ENCODE assay signal across 11 cellular contexts in genomic region chr20:10636326-10636818, GRCh38. TPM values are rescaled to one million over a fixed set of nuclear protein-coding genes. Genes with fewer than 3 reads are reported as not detected.
DNase-seq lines count a peak whose midpoint lies in the region; ATAC-seq, FAIRE-seq and TF ChIP-seq lines count a peak whose summit lies in the region.
"Had no signal": no experiment of that assay in that cellular context is flagged by ENCODE, and none has a peak within 500 bp of the region (broad histone marks: within the 10 kb centered on the region; RNA-seq: fewer than 3 reads in every experiment).

No MANE protein-coding gene starts in this region.

- TF ChIP-seq CTCF in RWPE1 (conservative IDR thresholded peaks at IDR 0.05; ENCODE audit: low read depth) (no peak), epithelial cell of esophagus (IDR thresholded peaks at IDR 0.05; ENCODE audit: insufficient read depth, low read depth, low read length, missing control alignments) (peak; percentile 9), tibial artery (IDR thresholded peaks at IDR 0.05) (no peak)

- H3K9ac ChIP-seq in mesenchymal stem cell (ENCODE audit: low read length), result no peak overlapping the region

- no peak overlapping the region for H2BK5ac ChIP-seq in mesenchymal stem cell (ENCODE audit: low read depth, low read length, poor library complexity, severe bottlenecking)

- H3K4me1 ChIP-seq in mesenchymal stem cell (ENCODE audit: control insufficient read depth, insufficient read depth, low read depth, low read length) (peaks cover 21% of the 10 kb centered on the region), tibial artery (peaks cover 4 to 97% (median 60%) of the 10 kb centered on the region in 4 donors)

- DNase-seq in RWPE1 (ENCODE audit: low spot score), result no peak
- peak; percentile 54 for DNase-seq in epithelial cell of esophagus (ENCODE audit: low read depth)
- peak; percentile 43 for DNase-seq in mesenchymal stem cell
- DNase-seq in tibial artery, result no peak
- no peak for DNase-seq in GM19239 (ENCODE audit: insufficient read length, low spot score)
- DNase-seq in NCI-H2029 (lab: John Stamatoyannopoulos, UW), result no peak
- DNase-seq: activated CD4-positive, alpha-beta memory T cell treated with anti-CD3 and anti-CD28 coated beads for 36 hours; DND-41; NCI-H2171 treated with DMSO at 0.1 percent for 48 hours had no signal

- CTCF ChIA-PET in RWPE1 (lab: Yijun Ruan, JAX), result interaction anchor here (0.6 to 0.9 kb wide), 5 partner anchors 40 to 457 kb away, joined by 3 to 5 read pairs (median 3); no protein-coding TSS in a partner anchor

- no peak overlapping the region for H4K8ac ChIP-seq in mesenchymal stem cell (ENCODE audit: low read length)

- H3K79me1 ChIP-seq in mesenchymal stem cell (replicated peaks; ENCODE audit: low read length, poor library complexity, severe bottlenecking), result peaks cover 12% of the 10 kb centered on the region

- H3K4me2 ChIP-seq in mesenchymal stem cell (ENCODE audit: low read length, poor library complexity, severe bottlenecking), result no peak overlapping the region

- H3K14ac ChIP-seq in mesenchymal stem cell (ENCODE audit: low read length in 2 of 2), result no peak overlapping the region

- H3K23ac ChIP-seq in mesenchymal stem cell (ENCODE audit: low read length in 2 of 2), result no peak overlapping the region

- POLR2A ChIA-PET in RWPE1 (lab: Yijun Ruan, JAX; ENCODE audit: low non-redundant PET), result no interaction called here

- H3K9me3 ChIP-seq in mesenchymal stem cell (ENCODE audit: control insufficient read depth, low read length) (no peaks in the 10 kb centered on the region), tibial artery (no peaks in the 10 kb centered on the region)

- H2AK5ac ChIP-seq in mesenchymal stem cell (ENCODE audit: low read length, severe bottlenecking), result no peak overlapping the region

- intact Hi-C loops in tibial artery (cut with DNase I; ENCODE audit: low total_unique reads), result loop anchor here (5.0 kb wide), 1 partner anchor 39 kb away; no protein-coding TSS in a partner anchor

- H3K18ac ChIP-seq in mesenchymal stem cell (ENCODE audit: low read depth in 1 of 2, low read length in 2 of 2), result peak overlapping the region in 1 of 2 experiments; percentile 54

- WGBS in mesenchymal stem cell, result 95% methylated on average over 5 of the region's 5 CpGs

- H3K4me3 ChIP-seq in epithelial cell of esophagus (ENCODE audit: low read length), result no peak overlapping the region
- H3K4me3 ChIP-seq in mesenchymal stem cell (ENCODE audit: insufficient read depth in 1 of 2, low read depth in 1 of 2, low read length in 2 of 2), result peak overlapping the region in 1 of 2 experiments; percentile 6
- no peak overlapping the region for H3K4me3 ChIP-seq in tibial artery

- H3K27ac ChIP-seq in RWPE1 (peak overlapping the region; percentile 92), mesenchymal stem cell (ENCODE audit: low read length, poor library complexity, severe bottlenecking) (no peak overlapping the region), tibial artery (peak overlapping the region; percentile 99)

- FAIRE-seq in GM19239 (lab: Jason Lieb, UNC), result no peak

- H3K27me3 ChIP-seq in mesenchymal stem cell (ENCODE audit: control insufficient read depth in 1 of 2, insufficient read depth in 1 of 2, low read length in 2 of 2) (no peaks in the 10 kb centered on the region), tibial artery (no peaks in the 10 kb centered on the region)

- no peak overlapping the region for H2BK15ac ChIP-seq in mesenchymal stem cell (ENCODE audit: low read depth, poor library complexity, severe bottlenecking)

- H3K4ac ChIP-seq in mesenchymal stem cell (ENCODE audit: low read depth in 1 of 2, low read length in 2 of 2), result no peak overlapping the region

- no peak overlapping the region for H4K91ac ChIP-seq in mesenchymal stem cell (ENCODE audit: low read length)

- H3K36me3 ChIP-seq in mesenchymal stem cell (ENCODE audit: control insufficient read depth in 1 of 2, insufficient read depth in 2 of 2, low read depth in 1 of 2, low read length in 2 of 2) (peaks cover 27 to 32% of the 10 kb centered on the region in 2 experiments), tibial artery (peaks cover 21 to 33% (median 22%) of the 10 kb centered on the region in 3 donors)

- H2BK120ac ChIP-seq in mesenchymal stem cell (ENCODE audit: low read depth, low read length), result no peak overlapping the region

- no peak overlapping the region for H2AFZ ChIP-seq in mesenchymal stem cell (ENCODE audit: low read depth, low read length)

- H2BK12ac ChIP-seq in mesenchymal stem cell (ENCODE audit: low read length in 2 of 2), result peak overlapping the region in 1 of 2 experiments; percentile 3

- ATAC-seq in HG03045 (IDR thresholded peaks at IDR 0.05; ENCODE audit: unreplicated experiment) (no peak), HG02840 (IDR thresholded peaks at IDR 0.05; ENCODE audit: low FRiP score, unreplicated experiment) (no peak)

RNA-seq across cellular contexts. Expression of gene JAG1, which starts 37.4 kb away (rescaled TPM):
- 13.2 TPM for polyA plus RNA-seq in mesenchymal stem cell (2013, experiment 1 of 2)
- 12.6 TPM for polyA plus RNA-seq in mesenchymal stem cell (2013, experiment 2 of 2)

Comparison
In these comparisons a context has a peak if more than half of its experiments do, and no peak if none do; other contexts are left out.
1. DNase-seq: peak in epithelial cell of esophagus (single experiment) and mesenchymal stem cell (single experiment); none in RWPE1 (single experiment), tibial artery (0 of 2), GM19239 (single experiment) and NCI-H2029 (single experiment).